10 cellular contexts compared by ENCODE assay signal in the genomic region with DNA sequence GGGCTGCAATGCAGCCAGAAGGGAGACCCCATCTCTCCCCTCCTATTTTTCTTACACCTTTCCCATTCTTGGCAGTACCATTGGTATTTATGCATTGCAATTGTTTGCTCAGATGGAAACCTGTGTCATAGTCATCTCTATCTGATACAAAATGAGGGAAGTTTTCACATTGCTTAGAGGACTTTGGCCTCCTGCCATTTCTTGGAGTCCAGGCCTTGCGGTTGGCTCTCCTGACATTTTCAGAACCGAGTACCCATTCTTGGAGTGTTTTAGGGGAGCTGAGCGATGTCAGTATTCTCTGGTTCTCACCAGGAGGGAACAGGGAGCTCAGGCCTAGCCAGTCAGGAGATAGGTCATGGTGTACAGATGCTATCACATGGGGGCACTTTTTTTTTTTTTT.
DNase-seq lines count a peak whose midpoint lies in the region; ATAC-seq and TF ChIP-seq lines count a peak whose summit lies in the region.
"Had no signal": no experiment of that assay in that cellular context is flagged by ENCODE, and none has a peak within 500 bp of the region (broad histone marks: within the 10 kb centered on the region; RNA-seq: fewer than 3 reads in every experiment).

No MANE protein-coding gene starts in this region.

- H3K4me1 Mint-ChIP-seq in memory B cell = peaks cover 24% of the 10 kb centered on the region

- H3K27ac Mint-ChIP-seq in memory B cell = no peak overlapping the region

- peak overlapping the region; percentile 82 for H3K4me3 Mint-ChIP-seq in memory B cell

- H3K36me3 Mint-ChIP-seq in memory B cell = peaks cover 10% of the 10 kb centered on the region

- in situ Hi-C loops in astrocyte of the cerebellum (cut with HindIII; ENCODE audit: low sequenced_read_pairs) = no loop called here

- H3K4me1 ChIP-seq in HUES6 (ENCODE audit: control insufficient read depth, insufficient read depth, low read length) = peaks cover 10% of the 10 kb centered on the region

- no peak overlapping the region for H3K27ac ChIP-seq in HUES6 (ENCODE audit: low read depth, low read length)

- H3K27me3 ChIP-seq in HUES6 (ENCODE audit: control insufficient read depth, insufficient read depth, low read length) = no peaks in the 10 kb centered on the region

- peaks cover 45% of the 10 kb centered on the region for H3K36me3 ChIP-seq in HUES6 (ENCODE audit: control insufficient read depth, insufficient read depth, low read length)

- no peak overlapping the region for H3K9ac ChIP-seq in HUES6 (ENCODE audit: low read length)

- ATAC-seq in memory B cell (ENCODE audit: low read depth) = no peak
- ATAC-seq in HG02623 (IDR thresholded peaks at IDR 0.05; ENCODE audit: unreplicated experiment) = no peak
- ATAC-seq in GM18909 (IDR thresholded peaks at IDR 0.05; ENCODE audit: poor library complexity, unreplicated experiment) = no peak

- H3K4me3 ChIP-seq in AG09309 (ENCODE audit: control insufficient read depth, low read depth, low read length) (peak overlapping the region; percentile 89), HUES6 (ENCODE audit: low read depth, low read length) (peak overlapping the region; percentile 92), astrocyte of the cerebellum (ENCODE audit: low read depth, low read length) (peak overlapping the region; percentile 95)

- no peaks in the 10 kb centered on the region for H3K9me3 ChIP-seq in HUES6 (ENCODE audit: control insufficient read depth, insufficient read depth, low read depth, low read length)

- H3K9me3 Mint-ChIP-seq in memory B cell = no peaks in the 10 kb centered on the region

- DNase-seq in AG09309 (ENCODE audit: low read depth) (no peak), astrocyte of the cerebellum (ENCODE audit: low read depth) (peak; percentile 35), memory B cell (ENCODE audit: low spot score in 2 of 2) (no peak), CD1c-positive myeloid dendritic cell (ENCODE audit: extremely low spot score) (no peak), NCI-H510A (lab: John Stamatoyannopoulos, UW) (no peak)
- DNase-seq: activated gamma-delta T cell treated with Interleukin-2 at 50 U/mL for 16 hours, RPMI8226 had no signal

- H3K27me3 Mint-ChIP-seq in memory B cell = peaks cover 9% of the 10 kb centered on the region

- TF ChIP-seq CTCF in AG09309 (IDR thresholded peaks at IDR 0.05; ENCODE audit: control insufficient read depth, insufficient read depth, low read depth, low read length, missing control alignments) (no peak), astrocyte of the cerebellum (IDR thresholded peaks at IDR 0.05; ENCODE audit: low read depth, low read length, missing control alignments) (no peak)
